In genomic region chr3:131381445-131382291, GRCh38 we compare ENCODE assay signal across 8 cellular contexts. TPM values are rescaled to one million over a fixed set of nuclear protein-coding genes. Genes with fewer than 3 reads are reported as not detected.
DNase-seq lines count a peak whose midpoint lies in the region; ATAC-seq and TF ChIP-seq lines count a peak whose summit lies in the region.

Gene NUDT16, plus strand, starts transcription at chr3:131381774. Its CDS starts 31 bp downstream, at chr3:131381805.

- DNase-seq in DND-41 (no peak), Kasumi-1 (lab: John Stamatoyannopoulos, UW) (peak; percentile 96 to 97), RWPE2 (ENCODE audit: low spot score) (peak; percentile 99), fibroblast of peridontal ligament (ENCODE audit: extremely low read depth) (peak; percentile 97)
- peak; percentile 97 for DNase-seq in activated effector memory CD4-positive, alpha-beta T cell treated with Interleukin-2 at 50 U/mL for 16 hours
- DNase-seq in naive thymus-derived CD8-positive, alpha-beta T cell: peak; percentile 84 to 97 (median 92)
- DNase-seq in stimulated activated naive B cell treated with anti-CD40 and anti-IgM and Interleukin-4, amounts not matched to agents 10 μg/mL and 1 μg/mL and 100 μg/mL, for 72 hours: peak; percentile 99

- H3K9ac ChIP-seq in DND-41 (ENCODE audit: low read depth, low read length): no peak within 1 kb of the TSS

- 0 out of 3 replicates have a peak, but pooled peaks have one; percentile 22 for ATAC-seq in DND-41 (ENCODE audit: insufficient read depth, low read depth)
- ATAC-seq in GM21825 (IDR thresholded peaks at IDR 0.05; ENCODE audit: unreplicated experiment): peak; percentile 99
- ATAC-seq in RWPE2 (ENCODE audit: low read depth): peak; percentile 97
- peak; percentile 96 to 97 for ATAC-seq in naive thymus-derived CD8-positive, alpha-beta T cell
- ATAC-seq in stimulated activated naive B cell treated with anti-CD40 and anti-IgM and Interleukin-4, amounts not matched to agents 10 μg/mL and 1 μg/mL and 100 μg/mL, for 72 hours (replicated peaks): peak; percentile 98 to 99

- H3K79me2 ChIP-seq in DND-41 (ENCODE audit: insufficient read depth, low read length): no peaks in the 10 kb centered on the region

- H2AFZ ChIP-seq in DND-41 (ENCODE audit: low read depth, low read length): no peak within 1 kb of the TSS

- POLR2A ChIA-PET in naive thymus-derived CD8-positive, alpha-beta T cell (lab: Charles Lee): interaction anchor here (0.6 to 2.1 kb wide), 3 partner anchors 17 to 1165 kb away, joined by 3 to 11 read pairs (median 4); partner anchors contain the start of genes ASTE1 and NEK11

- H3K36me3 Mint-ChIP-seq in naive thymus-derived CD8-positive, alpha-beta T cell: peaks cover 0 to 8% (median 0%) of the 10 kb centered on the region in 3 donors
- peaks cover 15 to 34% of the 10 kb centered on the region in 2 donors for H3K36me3 Mint-ChIP-seq in stimulated activated naive B cell treated with anti-CD40 and anti-IgM and Interleukin-4, amounts not matched to agents 10 μg/mL and 1 μg/mL and 100 μg/mL, for 72 hours

- peak within 1 kb of the TSS; percentile 88 to 98 (median 96) for H3K27ac Mint-ChIP-seq in naive thymus-derived CD8-positive, alpha-beta T cell
- peak within 1 kb of the TSS; percentile 95 for H3K27ac Mint-ChIP-seq in stimulated activated naive B cell treated with anti-CD40 and anti-IgM and Interleukin-4, amounts not matched to agents 10 μg/mL and 1 μg/mL and 100 μg/mL, for 72 hours

- H3K9me3 ChIP-seq in DND-41 (ENCODE audit: insufficient read depth, low read length, severe bottlenecking) (no peaks in the 10 kb centered on the region), RWPE2 (ENCODE audit: severe bottlenecking) (no peaks in the 10 kb centered on the region)

- no peaks in the 10 kb centered on the region for H3K27me3 ChIP-seq in DND-41 (ENCODE audit: insufficient read depth, low read length, poor library complexity)
- no peaks in the 10 kb centered on the region for H3K27me3 ChIP-seq in RWPE2 (ENCODE audit: insufficient read depth, poor library complexity, severe bottlenecking)

- H3K9me3 Mint-ChIP-seq in naive thymus-derived CD8-positive, alpha-beta T cell: no peaks in the 10 kb centered on the region
- H3K9me3 Mint-ChIP-seq in stimulated activated naive B cell treated with anti-CD40 and anti-IgM and Interleukin-4, amounts not matched to agents 10 μg/mL and 1 μg/mL and 100 μg/mL, for 72 hours: no peaks in the 10 kb centered on the region

- H3K4me1 ChIP-seq in DND-41 (ENCODE audit: insufficient read depth, low read length): no peaks in the 10 kb centered on the region
- H3K4me1 ChIP-seq in RWPE2 (ENCODE audit: insufficient read depth, poor library complexity, severe bottlenecking): no peaks in the 10 kb centered on the region

- H3K27ac ChIP-seq in DND-41 (ENCODE audit: low read length): no peak within 1 kb of the TSS
- H3K27ac ChIP-seq in RWPE2 (ENCODE audit: poor library complexity, severe bottlenecking): peak within 1 kb of the TSS; percentile 16

- no peaks in the 10 kb centered on the region for H3K36me3 ChIP-seq in DND-41 (ENCODE audit: insufficient read depth, low read length)
- H3K36me3 ChIP-seq in RWPE2 (ENCODE audit: low read depth): no peaks in the 10 kb centered on the region

- H4K20me1 ChIP-seq in DND-41 (ENCODE audit: insufficient read depth, low read length): no peaks in the 10 kb centered on the region

- no peaks in the 10 kb centered on the region for H3K27me3 Mint-ChIP-seq in naive thymus-derived CD8-positive, alpha-beta T cell
- H3K27me3 Mint-ChIP-seq in stimulated activated naive B cell treated with anti-CD40 and anti-IgM and Interleukin-4, amounts not matched to agents 10 μg/mL and 1 μg/mL and 100 μg/mL, for 72 hours: no peaks in the 10 kb centered on the region

- H3K4me2 ChIP-seq in DND-41 (ENCODE audit: insufficient read depth, low read length): no peak within 1 kb of the TSS

- peak within 1 kb of the TSS; percentile 93 to 99 (median 98) for H3K4me3 Mint-ChIP-seq in naive thymus-derived CD8-positive, alpha-beta T cell
- H3K4me3 Mint-ChIP-seq in stimulated activated naive B cell treated with anti-CD40 and anti-IgM and Interleukin-4, amounts not matched to agents 10 μg/mL and 1 μg/mL and 100 μg/mL, for 72 hours: peak within 1 kb of the TSS; percentile 91 to 96

- peaks cover 26 to 40% (median 32%) of the 10 kb centered on the region in 4 donors for H3K4me1 Mint-ChIP-seq in naive thymus-derived CD8-positive, alpha-beta T cell
- peaks cover 36 to 41% of the 10 kb centered on the region in 2 donors for H3K4me1 Mint-ChIP-seq in stimulated activated naive B cell treated with anti-CD40 and anti-IgM and Interleukin-4, amounts not matched to agents 10 μg/mL and 1 μg/mL and 100 μg/mL, for 72 hours

- no peak within 1 kb of the TSS for H3K4me3 ChIP-seq in DND-41 (ENCODE audit: low read depth in 1 of 2, low read length in 2 of 2)
- H3K4me3 ChIP-seq in RWPE2 (ENCODE audit: severe bottlenecking): peak within 1 kb of the TSS; percentile 64

- TF ChIP-seq CTCF in DND-41 (IDR thresholded peaks at IDR 0.05; ENCODE audit: borderline replicate concordance, extremely low read depth, low read length, poor library complexity, severe bottlenecking): no peak
- no peak for TF ChIP-seq CTCF in RWPE2 (IDR thresholded peaks at IDR 0.05; ENCODE audit: poor library complexity, severe bottlenecking)

RNA-seq across cellular contexts. Expression of gene NUDT16, which starts in this region (rescaled TPM):
- total RNA-seq in naive thymus-derived CD8-positive, alpha-beta T cell: 10 to 100 TPM; 14.5 to 16.1 TPM
- 1 to 10 TPM; 2.4 to 3.8 (median 2.9) TPM for polyA plus RNA-seq in naive thymus-derived CD8-positive, alpha-beta T cell

Comparison
In these comparisons a context has a peak if more than half of its experiments do, and no peak if none do; other contexts are left out.
1. ATAC-seq: peak in every context shown above with its lines; median percentile 99 in GM21825; 98 in stimulated activated naive B cell treated with anti-CD40 and anti-IgM and Interleukin-4, amounts not matched to agents 10 μg/mL and 1 μg/mL and 100 μg/mL, for 72 hours; 97 in RWPE2; 96 in naive thymus-derived CD8-positive, alpha-beta T cell; 22 in DND-41.